In genomic region chr10:8133146-8133545, GRCh38 we compare ENCODE assay signal across 1 cellular context.
A peak's percentile ranks its signal among the peaks of the same experiment; 100 is the strongest.
TF ChIP-seq lines count a peak whose summit lies in the region.

No MANE protein-coding gene starts in this region.

TF ChIP-seq in GM12878, 131 proteins besides CTCF, POLR2A, EP300 and RAD21 (continued from another document and continues in another):
- TF ChIP-seq PBX3 (IDR thresholded peaks at IDR 0.05; ENCODE audit: insufficient replicate concordance, low read depth, low read length) (no peak), SMARCA5 (IDR thresholded peaks at IDR 0.05) (no peak), EED (IDR thresholded peaks at IDR 0.05; ENCODE audit: low read depth) (peak; percentile 100), CEBPZ (IDR thresholded peaks at IDR 0.05; ENCODE audit: low read depth, low read length) (no peak), NFXL1 (IDR thresholded peaks at IDR 0.05; ENCODE audit: borderline replicate concordance) (no peak), RAD51 (IDR thresholded peaks at IDR 0.05) (no peak), ZNF24 (IDR thresholded peaks at IDR 0.05) (no peak), EZH2 (IDR thresholded peaks at IDR 0.05; ENCODE audit: borderline replicate concordance, control insufficient read depth, low read depth, low read length) (peak; percentile 98; the same call in 1 of the 2 replicates), SUPT20H (IDR thresholded peaks at IDR 0.05; ENCODE audit: borderline replicate concordance, control insufficient read depth, low read depth, low read length) (no peak), DPF2 (IDR thresholded peaks at IDR 0.05) (peak; percentile 75; the same call in 1 of the 2 replicates), BMI1 (IDR thresholded peaks at IDR 0.05; ENCODE audit: borderline replicate concordance) (peak; percentile 59; the same call in 1 of the 2 replicates), YBX1 (IDR thresholded peaks at IDR 0.05) (no peak), NRF1 (conservative IDR thresholded peaks at IDR 0.05; ENCODE audit: low read depth, low read length) (no peak), IRF4 (IDR thresholded peaks at IDR 0.05; ENCODE audit: low read depth, low read length) (peak; percentile 90), SREBF1 (IDR thresholded peaks at IDR 0.05; ENCODE audit: low read length) (no peak), SREBF2 (IDR thresholded peaks at IDR 0.05; ENCODE audit: low read length) (no peak), NFIC (IDR thresholded peaks at IDR 0.05; ENCODE audit: low read depth, low read length) (peak; percentile 100), NR2F1 (conservative IDR thresholded peaks at IDR 0.05) (no peak), JUNB (IDR thresholded peaks at IDR 0.05) (peak; percentile 84), PML (IDR thresholded peaks at IDR 0.05; ENCODE audit: low read length) (0 out of 2 replicates have a peak, but pooled peaks have one; percentile 73), SIN3A (IDR thresholded peaks at IDR 0.05; ENCODE audit: low read depth, low read length) (no peak), NBN (IDR thresholded peaks at IDR 0.05) (no peak), TCF7 (IDR thresholded peaks at IDR 0.05; ENCODE audit: borderline replicate concordance) (peak; percentile 74; the same call in 1 of the 2 replicates), SMAD5 (IDR thresholded peaks at IDR 0.05; ENCODE audit: low read depth) (no peak), TARDBP (IDR thresholded peaks at IDR 0.05; ENCODE audit: borderline replicate concordance) (no peak), EGR1 (IDR thresholded peaks at IDR 0.05; ENCODE audit: borderline replicate concordance in 1 of 2, low read depth in 2 of 2, low read length in 2 of 2) (no peak), SRF (IDR thresholded peaks at IDR 0.05; ENCODE audit: low read depth in 2 of 2, low read length in 2 of 2) (0 out of 4 replicates have a peak, but pooled peaks of 1 of the 2 experiments have one; percentile 55), NR2C1 (IDR thresholded peaks at IDR 0.05) (no peak), ASH2L (IDR thresholded peaks at IDR 0.05; ENCODE audit: borderline replicate concordance, low read depth) (no peak), BCL3 (IDR thresholded peaks at IDR 0.05; ENCODE audit: borderline replicate concordance, insufficient read depth, low read depth, low read length, poor library complexity, severe bottlenecking) (peak; percentile 66), PAX8 (IDR thresholded peaks at IDR 0.05) (no peak), IKZF2 (IDR thresholded peaks at IDR 0.05) (peak; percentile 97 to 98), IKZF1 (conservative IDR thresholded peaks at IDR 0.05) (peak; percentile 88), RUNX3 (IDR thresholded peaks at IDR 0.05; ENCODE audit: low read length) (peak; percentile 100), STAT3 (IDR thresholded peaks at IDR 0.05; ENCODE audit: low read depth, low read length) (peak; percentile 57; the same call in 1 of the 2 replicates), ESRRA (IDR thresholded peaks at IDR 0.05; ENCODE audit: low read length) (no peak), ETV6 (conservative IDR thresholded peaks at IDR 0.05 in 1 of 2, IDR thresholded peaks at IDR 0.05 in 1 of 2; ENCODE audit: borderline replicate concordance in 1 of 2, low read depth in 1 of 2) (peak in 1 of 2 experiments; percentile 90; a peak in 2 of 4 replicates), WRNIP1 (IDR thresholded peaks at IDR 0.05; ENCODE audit: borderline replicate concordance, low read depth, low read length) (no peak), CEBPB (IDR thresholded peaks at IDR 0.05; ENCODE audit: borderline replicate concordance in 1 of 2, low read depth in 2 of 2, low read length in 2 of 2) (peak in 1 of 2 experiments; percentile 95; a peak in 2 of 4 replicates), HDAC6 (IDR thresholded peaks at IDR 0.05; ENCODE audit: unreplicated experiment) (no peak), ELK1 (IDR thresholded peaks at IDR 0.05; ENCODE audit: low read depth, low read length) (no peak), CHD2 (IDR thresholded peaks at IDR 0.05; ENCODE audit: borderline replicate concordance, low read depth, low read length) (no peak), SMC3 (IDR thresholded peaks at IDR 0.05; ENCODE audit: borderline replicate concordance, low read length) (no peak), SUZ12 (IDR thresholded peaks at IDR 0.05; ENCODE audit: unreplicated experiment) (no peak)
- TF ChIP-seq, protein P1, sequence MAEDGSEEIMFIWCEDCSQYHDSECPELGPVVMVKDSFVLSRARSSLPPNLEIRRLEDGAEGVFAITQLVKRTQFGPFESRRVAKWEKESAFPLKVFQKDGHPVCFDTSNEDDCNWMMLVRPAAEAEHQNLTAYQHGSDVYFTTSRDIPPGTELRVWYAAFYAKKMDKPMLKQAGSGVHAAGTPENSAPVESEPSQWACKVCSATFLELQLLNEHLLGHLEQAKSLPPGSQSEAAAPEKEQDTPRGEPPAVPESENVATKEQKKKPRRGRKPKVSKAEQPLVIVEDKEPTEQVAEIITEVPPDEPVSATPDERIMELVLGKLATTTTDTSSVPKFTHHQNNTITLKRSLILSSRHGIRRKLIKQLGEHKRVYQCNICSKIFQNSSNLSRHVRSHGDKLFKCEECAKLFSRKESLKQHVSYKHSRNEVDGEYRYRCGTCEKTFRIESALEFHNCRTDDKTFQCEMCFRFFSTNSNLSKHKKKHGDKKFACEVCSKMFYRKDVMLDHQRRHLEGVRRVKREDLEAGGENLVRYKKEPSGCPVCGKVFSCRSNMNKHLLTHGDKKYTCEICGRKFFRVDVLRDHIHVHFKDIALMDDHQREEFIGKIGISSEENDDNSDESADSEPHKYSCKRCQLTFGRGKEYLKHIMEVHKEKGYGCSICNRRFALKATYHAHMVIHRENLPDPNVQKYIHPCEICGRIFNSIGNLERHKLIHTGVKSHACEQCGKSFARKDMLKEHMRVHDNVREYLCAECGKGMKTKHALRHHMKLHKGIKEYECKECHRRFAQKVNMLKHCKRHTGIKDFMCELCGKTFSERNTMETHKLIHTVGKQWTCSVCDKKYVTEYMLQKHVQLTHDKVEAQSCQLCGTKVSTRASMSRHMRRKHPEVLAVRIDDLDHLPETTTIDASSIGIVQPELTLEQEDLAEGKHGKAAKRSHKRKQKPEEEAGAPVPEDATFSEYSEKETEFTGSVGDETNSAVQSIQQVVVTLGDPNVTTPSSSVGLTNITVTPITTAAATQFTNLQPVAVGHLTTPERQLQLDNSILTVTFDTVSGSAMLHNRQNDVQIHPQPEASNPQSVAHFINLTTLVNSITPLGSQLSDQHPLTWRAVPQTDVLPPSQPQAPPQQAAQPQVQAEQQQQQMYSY (CRISPR knock-in tag; IDR thresholded peaks at IDR 0.05) = no peak
- TF ChIP-seq, protein P2, sequence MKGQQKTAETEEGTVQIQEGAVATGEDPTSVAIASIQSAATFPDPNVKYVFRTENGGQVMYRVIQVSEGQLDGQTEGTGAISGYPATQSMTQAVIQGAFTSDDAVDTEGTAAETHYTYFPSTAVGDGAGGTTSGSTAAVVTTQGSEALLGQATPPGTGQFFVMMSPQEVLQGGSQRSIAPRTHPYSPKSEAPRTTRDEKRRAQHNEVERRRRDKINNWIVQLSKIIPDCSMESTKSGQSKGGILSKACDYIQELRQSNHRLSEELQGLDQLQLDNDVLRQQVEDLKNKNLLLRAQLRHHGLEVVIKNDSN (IDR thresholded peaks at IDR 0.05; ENCODE audit: borderline replicate concordance, extremely low read length, insufficient read depth, low read depth, low read length) = no peak
- TF ChIP-seq, protein P3, sequence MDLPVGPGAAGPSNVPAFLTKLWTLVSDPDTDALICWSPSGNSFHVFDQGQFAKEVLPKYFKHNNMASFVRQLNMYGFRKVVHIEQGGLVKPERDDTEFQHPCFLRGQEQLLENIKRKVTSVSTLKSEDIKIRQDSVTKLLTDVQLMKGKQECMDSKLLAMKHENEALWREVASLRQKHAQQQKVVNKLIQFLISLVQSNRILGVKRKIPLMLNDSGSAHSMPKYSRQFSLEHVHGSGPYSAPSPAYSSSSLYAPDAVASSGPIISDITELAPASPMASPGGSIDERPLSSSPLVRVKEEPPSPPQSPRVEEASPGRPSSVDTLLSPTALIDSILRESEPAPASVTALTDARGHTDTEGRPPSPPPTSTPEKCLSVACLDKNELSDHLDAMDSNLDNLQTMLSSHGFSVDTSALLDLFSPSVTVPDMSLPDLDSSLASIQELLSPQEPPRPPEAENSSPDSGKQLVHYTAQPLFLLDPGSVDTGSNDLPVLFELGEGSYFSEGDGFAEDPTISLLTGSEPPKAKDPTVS (IDR thresholded peaks at IDR 0.05; ENCODE audit: low read depth, low read length) = no peak
- TF ChIP-seq, protein P4, sequence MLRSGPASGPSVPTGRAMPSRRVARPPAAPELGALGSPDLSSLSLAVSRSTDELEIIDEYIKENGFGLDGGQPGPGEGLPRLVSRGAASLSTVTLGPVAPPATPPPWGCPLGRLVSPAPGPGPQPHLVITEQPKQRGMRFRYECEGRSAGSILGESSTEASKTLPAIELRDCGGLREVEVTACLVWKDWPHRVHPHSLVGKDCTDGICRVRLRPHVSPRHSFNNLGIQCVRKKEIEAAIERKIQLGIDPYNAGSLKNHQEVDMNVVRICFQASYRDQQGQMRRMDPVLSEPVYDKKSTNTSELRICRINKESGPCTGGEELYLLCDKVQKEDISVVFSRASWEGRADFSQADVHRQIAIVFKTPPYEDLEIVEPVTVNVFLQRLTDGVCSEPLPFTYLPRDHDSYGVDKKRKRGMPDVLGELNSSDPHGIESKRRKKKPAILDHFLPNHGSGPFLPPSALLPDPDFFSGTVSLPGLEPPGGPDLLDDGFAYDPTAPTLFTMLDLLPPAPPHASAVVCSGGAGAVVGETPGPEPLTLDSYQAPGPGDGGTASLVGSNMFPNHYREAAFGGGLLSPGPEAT (IDR thresholded peaks at IDR 0.05; ENCODE audit: low read depth) = peak; percentile 56; the same call in 1 of the 2 replicates
- TF ChIP-seq, protein P5, sequence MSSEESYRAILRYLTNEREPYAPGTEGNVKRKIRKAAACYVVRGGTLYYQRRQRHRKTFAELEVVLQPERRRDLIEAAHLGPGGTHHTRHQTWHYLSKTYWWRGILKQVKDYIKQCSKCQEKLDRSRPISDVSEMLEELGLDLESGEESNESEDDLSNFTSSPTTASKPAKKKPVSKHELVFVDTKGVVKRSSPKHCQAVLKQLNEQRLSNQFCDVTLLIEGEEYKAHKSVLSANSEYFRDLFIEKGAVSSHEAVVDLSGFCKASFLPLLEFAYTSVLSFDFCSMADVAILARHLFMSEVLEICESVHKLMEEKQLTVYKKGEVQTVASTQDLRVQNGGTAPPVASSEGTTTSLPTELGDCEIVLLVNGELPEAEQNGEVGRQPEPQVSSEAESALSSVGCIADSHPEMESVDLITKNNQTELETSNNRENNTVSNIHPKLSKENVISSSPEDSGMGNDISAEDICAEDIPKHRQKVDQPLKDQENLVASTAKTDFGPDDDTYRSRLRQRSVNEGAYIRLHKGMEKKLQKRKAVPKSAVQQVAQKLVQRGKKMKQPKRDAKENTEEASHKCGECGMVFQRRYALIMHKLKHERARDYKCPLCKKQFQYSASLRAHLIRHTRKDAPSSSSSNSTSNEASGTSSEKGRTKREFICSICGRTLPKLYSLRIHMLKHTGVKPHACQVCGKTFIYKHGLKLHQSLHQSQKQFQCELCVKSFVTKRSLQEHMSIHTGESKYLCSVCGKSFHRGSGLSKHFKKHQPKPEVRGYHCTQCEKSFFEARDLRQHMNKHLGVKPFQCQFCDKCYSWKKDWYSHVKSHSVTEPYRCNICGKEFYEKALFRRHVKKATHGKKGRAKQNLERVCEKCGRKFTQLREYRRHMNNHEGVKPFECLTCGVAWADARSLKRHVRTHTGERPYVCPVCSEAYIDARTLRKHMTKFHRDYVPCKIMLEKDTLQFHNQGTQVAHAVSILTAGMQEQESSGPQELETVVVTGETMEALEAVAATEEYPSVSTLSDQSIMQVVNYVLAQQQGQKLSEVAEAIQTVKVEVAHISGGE (CRISPR knock-in tag; IDR thresholded peaks at IDR 0.05) = no peak
